ENCODE assay signal across 1 cellular context in genomic region chr7:73373741-73374140, GRCh38.
TF ChIP-seq lines count a peak whose summit lies in the region.

No MANE protein-coding gene starts in this region.

TF ChIP-seq in HepG2, 621 proteins besides CTCF, POLR2A, EP300 and RAD21:
- TF ChIP-seq GABPA (IDR thresholded peaks at IDR 0.05; ENCODE audit: low read depth, low read length) = no peak; the same call in 1 of the 2 replicates
- TF ChIP-seq GABPA (CRISPR knock-in tag; IDR thresholded peaks at IDR 0.05; ENCODE audit: low read depth) = peak; percentile 44; the same call in 1 of the 2 replicates
- 0 out of 2 replicates have a peak, but pooled peaks have one; percentile 19 for TF ChIP-seq ZFP91 (CRISPR knock-in tag; IDR thresholded peaks at IDR 0.05; ENCODE audit: borderline replicate concordance)
- TF ChIP-seq IRF9 (CRISPR knock-in tag; IDR thresholded peaks at IDR 0.05; ENCODE audit: borderline replicate concordance) = no peak
- TF ChIP-seq GABPB1 (CRISPR knock-in tag; IDR thresholded peaks at IDR 0.05) = peak; percentile 48; the same call in 1 of the 2 replicates
- TF ChIP-seq PCBP2 (optimal IDR thresholded peaks at IDR 0.05; ENCODE audit: low read depth, low read length, poor library complexity, severe bottlenecking) = no peak
- TF ChIP-seq ZNF770 (CRISPR knock-in tag; IDR thresholded peaks at IDR 0.05) = peak; percentile 66; the same call in 1 of the 2 replicates
- peak; percentile 39; the same call in 1 of the 2 replicates for TF ChIP-seq ETV5 (CRISPR knock-in tag; IDR thresholded peaks at IDR 0.05; ENCODE audit: borderline replicate concordance)
- TF ChIP-seq HNF4A (CRISPR knock-in tag; IDR thresholded peaks at IDR 0.05) = peak; percentile 12; the same call in 1 of the 2 replicates
- TF ChIP-seq ASH2L (IDR thresholded peaks at IDR 0.05; ENCODE audit: insufficient read length, low read depth, low read length) = no peak
- peak; percentile 21; the same call in 1 of the 2 replicates for TF ChIP-seq ZNF263 (CRISPR knock-in tag; IDR thresholded peaks at IDR 0.05)
TF ChIP-seq in HepG2: peak in this region for 7.
